ENCODE assay signal across 10 cellular contexts in genomic region chr18:23217781-23218180, GRCh38.
"Had no signal": no experiment of that assay in that cellular context is flagged by ENCODE, and none has a peak within 500 bp of the region (broad histone marks: within the 10 kb centered on the region; RNA-seq: fewer than 3 reads in every experiment).

No MANE protein-coding gene starts in this region.

- H3K4me3 ChIP-seq: GM23248, GM23338, HAP-1 had no signal

- FAIRE-seq: H54 had no signal

- H3K9me3 ChIP-seq: HAP-1 had no signal

- H3K9ac ChIP-seq: GM23248 had no signal

- H3K4me1 ChIP-seq: HAP-1 had no signal

- H2AFZ ChIP-seq: GM23248, GM23338 had no signal

- H3K36me3 ChIP-seq: HAP-1 had no signal

- H3K27ac ChIP-seq: GM23248 had no signal

- DNase-seq: GM23248, GOT3, H7, H9, HCEC 1CT, HFFc6 had no signal

- H3K4me2 ChIP-seq: GM23338 had no signal

- ATAC-seq: GM23338, HCT116 had no signal
